14 cellular contexts compared by ENCODE assay signal in genomic region chr11:45553401-45553936, GRCh38.
DNase-seq lines count a peak whose midpoint lies in the region; ATAC-seq and TF ChIP-seq lines count a peak whose summit lies in the region.
"Had no signal": no experiment of that assay in that cellular context is flagged by ENCODE, and none has a peak within 500 bp of the region (broad histone marks: within the 10 kb centered on the region; RNA-seq: fewer than 3 reads in every experiment).

No MANE protein-coding gene starts in this region.

- no peak for TF ChIP-seq CTCF in endodermal cell (conservative IDR thresholded peaks at IDR 0.05)
- TF ChIP-seq CTCF in HFFc6 (IDR thresholded peaks at IDR 0.05): no peak

- H3K27ac Mint-ChIP-seq in stimulated activated naive CD8-positive, alpha-beta T cell treated with anti-CD3 and anti-CD28 coated beads, Interleukin-15, amount 100 ng/mL, for 72 hours: peak overlapping the region; percentile 27 to 71
- H3K27ac Mint-ChIP-seq in endodermal cell: no peak overlapping the region
- no peak overlapping the region for H3K27ac Mint-ChIP-seq in stimulated activated memory B cell treated with anti-CD40 and anti-IgM and Interleukin-4, amounts not matched to agents 10 μg/mL and 1 μg/mL and 100 μg/mL, for 72 hours
- H3K27ac Mint-ChIP-seq in natural killer cell treated with Interleukin-12 subunit alpha and Interleukin-12 subunit beta and Interleukin-15 and Interleukin-18, amount 100 ng/mL, for 72 hours: no peak overlapping the region
- H3K27ac Mint-ChIP-seq in HFFc6: no peak overlapping the region
- H3K27ac Mint-ChIP-seq: B cell; CD8-positive, alpha-beta T cell had no signal

- H3K27ac ChIP-seq in endodermal cell (ENCODE audit: low read depth, low read length): peak overlapping the region; percentile 12
- H3K27ac ChIP-seq: BLaER1 treated with 17β-estradiol and CSF1 and Interleukin-3, amounts not matched to agents 10 nM and 100 nM had no signal

- H3K4me1 Mint-ChIP-seq in stimulated activated naive CD8-positive, alpha-beta T cell treated with anti-CD3 and anti-CD28 coated beads, Interleukin-15, amount 100 ng/mL, for 72 hours: no peaks in the 10 kb centered on the region
- H3K4me1 Mint-ChIP-seq in endodermal cell (no peaks in the 10 kb centered on the region), HFFc6 (ENCODE audit: low read depth) (0 out of 2 replicates have a peak, but pooled peaks cover 10% of the 10 kb centered on the region)
- H3K4me1 Mint-ChIP-seq in stimulated activated memory B cell treated with anti-CD40 and anti-IgM and Interleukin-4, amounts not matched to agents 10 μg/mL and 1 μg/mL and 100 μg/mL, for 72 hours: no peaks in the 10 kb centered on the region
- H3K4me1 Mint-ChIP-seq in natural killer cell treated with Interleukin-12 subunit alpha and Interleukin-12 subunit beta and Interleukin-15 and Interleukin-18, amount 100 ng/mL, for 72 hours (ENCODE audit: low read depth in 2 of 2): peaks cover 0 to 3% of the 10 kb centered on the region in 2 donors
- H3K4me1 Mint-ChIP-seq: B cell had no signal

- no peaks in the 10 kb centered on the region for H3K27me3 ChIP-seq in endodermal cell (ENCODE audit: control insufficient read depth, insufficient read depth, low read length, poor library complexity, severe bottlenecking)
- H3K27me3 ChIP-seq: BLaER1 treated with 17β-estradiol and CSF1 and Interleukin-3, amounts not matched to agents 10 nM and 100 nM had no signal

- ATAC-seq in stimulated activated naive CD8-positive, alpha-beta T cell treated with anti-CD3 and anti-CD28 coated beads, Interleukin-15, amount 100 ng/mL, for 72 hours: no peak
- ATAC-seq in stimulated activated naive CD8-positive, alpha-beta T cell treated with anti-CD3 and anti-CD28 coated beads, Interleukin-15, Interleukin-2, amounts not matched to agents 100 U/mL and 50 U/mL, for 24 hours: no peak
- peak; percentile 6 for ATAC-seq in stimulated activated memory B cell treated with anti-CD40 and anti-IgM and Interleukin-4, amounts not matched to agents 10 μg/mL and 1 μg/mL and 100 μg/mL, for 72 hours
- no peak for ATAC-seq in natural killer cell treated with Interleukin-12 subunit alpha and Interleukin-12 subunit beta and Interleukin-15 and Interleukin-18, amount 100 ng/mL, for 72 hours
- ATAC-seq: CD8-positive, alpha-beta T cell had no signal

- H3K4me3 ChIP-seq in endodermal cell (ENCODE audit: low read length): no peak overlapping the region
- H3K4me3 ChIP-seq: BLaER1 treated with 17β-estradiol and CSF1 and Interleukin-3, amounts not matched to agents 10 nM and 100 nM had no signal

- H3K4me1 ChIP-seq in endodermal cell (ENCODE audit: control insufficient read depth, insufficient read depth, low read length): no peaks in the 10 kb centered on the region

- H3K9me3 Mint-ChIP-seq in stimulated activated naive CD8-positive, alpha-beta T cell treated with anti-CD3 and anti-CD28 coated beads, Interleukin-15, amount 100 ng/mL, for 72 hours: peaks cover 11 to 16% of the 10 kb centered on the region in 2 donors
- H3K9me3 Mint-ChIP-seq in endodermal cell: peaks cover 6% of the 10 kb centered on the region
- H3K9me3 Mint-ChIP-seq in stimulated activated memory B cell treated with anti-CD40 and anti-IgM and Interleukin-4, amounts not matched to agents 10 μg/mL and 1 μg/mL and 100 μg/mL, for 72 hours: peaks cover 7% of the 10 kb centered on the region
- H3K9me3 Mint-ChIP-seq in natural killer cell treated with Interleukin-12 subunit alpha and Interleukin-12 subunit beta and Interleukin-15 and Interleukin-18, amount 100 ng/mL, for 72 hours: no peaks in the 10 kb centered on the region
- H3K9me3 Mint-ChIP-seq in HFFc6: no peaks in the 10 kb centered on the region; the same call in 1 of the 2 replicates
- H3K9me3 Mint-ChIP-seq: CD8-positive, alpha-beta T cell; H9 had no signal

- no peaks in the 10 kb centered on the region for H3K36me3 ChIP-seq in endodermal cell (ENCODE audit: control insufficient read depth, insufficient read depth, low read length)
- H3K36me3 ChIP-seq: BLaER1 treated with 17β-estradiol and CSF1 and Interleukin-3, amounts not matched to agents 10 nM and 100 nM had no signal

- no peak overlapping the region for H3K4me3 Mint-ChIP-seq in stimulated activated naive CD8-positive, alpha-beta T cell treated with anti-CD3 and anti-CD28 coated beads, Interleukin-15, amount 100 ng/mL, for 72 hours
- H3K4me3 Mint-ChIP-seq in endodermal cell: no peak overlapping the region
- no peak overlapping the region for H3K4me3 Mint-ChIP-seq in stimulated activated memory B cell treated with anti-CD40 and anti-IgM and Interleukin-4, amounts not matched to agents 10 μg/mL and 1 μg/mL and 100 μg/mL, for 72 hours
- H3K4me3 Mint-ChIP-seq in natural killer cell treated with Interleukin-12 subunit alpha and Interleukin-12 subunit beta and Interleukin-15 and Interleukin-18, amount 100 ng/mL, for 72 hours: no peak overlapping the region
- no peak overlapping the region for H3K4me3 Mint-ChIP-seq in HFFc6
- H3K4me3 Mint-ChIP-seq: B cell; CD8-positive, alpha-beta T cell; H9 had no signal

- H3K9ac ChIP-seq in endodermal cell (ENCODE audit: extremely low read depth, low read length, poor library complexity, severe bottlenecking): no peak overlapping the region
- H3K9ac ChIP-seq: BLaER1 treated with 17β-estradiol and CSF1 and Interleukin-3, amounts not matched to agents 10 nM and 100 nM had no signal

- no peak for DNase-seq in stimulated activated naive CD8-positive, alpha-beta T cell treated with anti-CD3 and anti-CD28 coated beads, Interleukin-15, amount 100 ng/mL, for 72 hours
- no peak for DNase-seq in stimulated activated naive CD8-positive, alpha-beta T cell treated with anti-CD3 and anti-CD28 coated beads, Interleukin-15, Interleukin-2, amounts not matched to agents 100 U/mL and 50 U/mL, for 24 hours
- DNase-seq in endodermal cell: no peak
- DNase-seq in natural killer cell treated with Interleukin-12 subunit alpha and Interleukin-12 subunit beta and Interleukin-15 and Interleukin-18, amount 100 ng/mL, for 72 hours (ENCODE audit: low spot score): no peak
- no peak for DNase-seq in HFFc6
- DNase-seq: Calu3; CD8-positive, alpha-beta T cell; DMS79 treated with DMSO at 0.1 percent for 48 hours; GF-D8; GOT3; H9 had no signal

- 88% methylated on average over 8 to 9 of the region's 9 CpGs for WGBS in endodermal cell (ENCODE audit: insufficient coverage in 1 of 2, insufficient read length in 1 of 2), 2 experiments

- peaks cover 17% of the 10 kb centered on the region for H3K27me3 Mint-ChIP-seq in stimulated activated naive CD8-positive, alpha-beta T cell treated with anti-CD3 and anti-CD28 coated beads, Interleukin-15, amount 100 ng/mL, for 72 hours
- H3K27me3 Mint-ChIP-seq in endodermal cell (ENCODE audit: insufficient read depth): no peaks in the 10 kb centered on the region
- H3K27me3 Mint-ChIP-seq in stimulated activated memory B cell treated with anti-CD40 and anti-IgM and Interleukin-4, amounts not matched to agents 10 μg/mL and 1 μg/mL and 100 μg/mL, for 72 hours: peaks cover 24% of the 10 kb centered on the region
- H3K27me3 Mint-ChIP-seq in natural killer cell treated with Interleukin-12 subunit alpha and Interleukin-12 subunit beta and Interleukin-15 and Interleukin-18, amount 100 ng/mL, for 72 hours: peaks cover 3 to 8% of the 10 kb centered on the region in 2 donors
- H3K27me3 Mint-ChIP-seq in HFFc6 (ENCODE audit: insufficient read depth): peaks cover 42% of the 10 kb centered on the region

- no peaks in the 10 kb centered on the region for H3K9me3 ChIP-seq in endodermal cell (ENCODE audit: control insufficient read depth, low read length)

- H3K36me3 Mint-ChIP-seq in endodermal cell (ENCODE audit: low read depth) (no peaks in the 10 kb centered on the region), HFFc6 (ENCODE audit: low read depth) (no peaks in the 10 kb centered on the region)
- H3K36me3 Mint-ChIP-seq in stimulated activated memory B cell treated with anti-CD40 and anti-IgM and Interleukin-4, amounts not matched to agents 10 μg/mL and 1 μg/mL and 100 μg/mL, for 72 hours: no peaks in the 10 kb centered on the region
- H3K36me3 Mint-ChIP-seq in natural killer cell treated with Interleukin-12 subunit alpha and Interleukin-12 subunit beta and Interleukin-15 and Interleukin-18, amount 100 ng/mL, for 72 hours: no peaks in the 10 kb centered on the region
- H3K36me3 Mint-ChIP-seq: CD8-positive, alpha-beta T cell had no signal

Comparison
In these comparisons a context has a peak if more than half of its experiments do, and no peak if none do; other contexts are left out.
1. H3K27ac Mint-ChIP-seq: peak in stimulated activated naive CD8-positive, alpha-beta T cell treated with anti-CD3 and anti-CD28 coated beads, Interleukin-15, amount 100 ng/mL, for 72 hours (2 of 2); none in endodermal cell (single experiment), stimulated activated memory B cell treated with anti-CD40 and anti-IgM and Interleukin-4, amounts not matched to agents 10 μg/mL and 1 μg/mL and 100 μg/mL, for 72 hours (single experiment), natural killer cell treated with Interleukin-12 subunit alpha and Interleukin-12 subunit beta and Interleukin-15 and Interleukin-18, amount 100 ng/mL, for 72 hours (0 of 2) and HFFc6 (single experiment).